ENCODE assay signal across 13 cellular contexts in the genomic region with DNA sequence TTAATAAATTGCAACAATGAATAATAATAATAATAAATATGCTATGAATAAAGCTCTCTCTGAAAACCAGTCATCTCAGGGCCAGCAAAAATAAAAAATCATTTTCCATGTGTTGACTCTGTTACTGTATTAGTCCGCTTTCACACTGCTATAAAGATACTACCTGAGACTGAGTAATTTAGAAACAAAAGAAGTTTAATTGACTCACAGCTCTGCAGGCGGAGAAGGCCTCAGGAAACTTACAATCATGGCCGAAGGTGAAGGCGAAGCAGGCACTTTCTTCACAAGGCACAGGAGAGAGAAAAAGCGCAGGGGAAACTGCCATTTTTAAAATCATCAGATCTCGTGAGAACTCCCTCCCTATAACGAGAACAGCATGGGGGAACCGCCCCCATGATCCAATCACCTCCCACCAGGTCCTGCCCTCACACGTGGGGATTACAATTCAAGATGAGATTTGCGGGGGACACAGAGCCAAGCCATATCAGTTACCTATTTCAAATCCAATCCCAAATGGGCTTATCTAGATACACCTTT.
A peak's percentile ranks its signal among the peaks of the same experiment; 100 is the strongest.
DNase-seq lines count a peak whose midpoint lies in the region; ATAC-seq and TF ChIP-seq lines count a peak whose summit lies in the region.
"Had no signal": no experiment of that assay in that cellular context is flagged by ENCODE, and none has a peak within 500 bp of the region (broad histone marks: within the 10 kb centered on the region; RNA-seq: fewer than 3 reads in every experiment).

No MANE protein-coding gene starts in this region.

- no peaks in the 10 kb centered on the region for H3K27me3 ChIP-seq in gastrocnemius medialis
- H3K27me3 ChIP-seq: vagina had no signal

- H3K9me3 ChIP-seq in gastrocnemius medialis, result no peaks in the 10 kb centered on the region
- H3K9me3 ChIP-seq: vagina had no signal

- in situ Hi-C loops in gastrocnemius medialis (cut with MboI; ENCODE audit: low sequenced_read_pairs in 4 of 4), result no loop called here

- ATAC-seq in GM18498 (IDR thresholded peaks at IDR 0.05; ENCODE audit: unreplicated experiment), result peak; percentile 21
- ATAC-seq in GM19455 (IDR thresholded peaks at IDR 0.05; ENCODE audit: unreplicated experiment), result peak; percentile 56
- peak; percentile 35 for ATAC-seq in HG02852 (IDR thresholded peaks at IDR 0.05; ENCODE audit: unreplicated experiment)
- no peak for ATAC-seq in gastrocnemius medialis
- ATAC-seq in HG02588 (IDR thresholded peaks at IDR 0.05; ENCODE audit: unreplicated experiment), result no peak
- ATAC-seq: naive thymus-derived CD8-positive, alpha-beta T cell had no signal

- H3K4me1 ChIP-seq in gastrocnemius medialis, result no peaks in the 10 kb centered on the region
- H3K4me1 ChIP-seq: vagina had no signal

- TF ChIP-seq POLR2A in gastrocnemius medialis (IDR thresholded peaks at IDR 0.05), result no peak

- H3K27ac ChIP-seq in gastrocnemius medialis, result no peak overlapping the region
- H3K27ac ChIP-seq: vagina had no signal

- no peaks in the 10 kb centered on the region for H3K36me3 ChIP-seq in gastrocnemius medialis
- H3K36me3 ChIP-seq: vagina had no signal

- TF ChIP-seq CTCF in gastrocnemius medialis (IDR thresholded peaks at IDR 0.05 in 4 of 5, conservative IDR thresholded peaks at IDR 0.05 in 1 of 5), result no peak

- DNase-seq in M059J (ENCODE audit: low read depth), result peak; percentile 56
- no peak for DNase-seq in gastrocnemius medialis
- DNase-seq in activated T-cell treated with anti-CD3 and anti-CD28 coated beads for 4 hours, result no peak
- DNase-seq in AG08395 (ENCODE audit: low spot score), result no peak
- DNase-seq: GF-D8; naive thymus-derived CD8-positive, alpha-beta T cell; NCI-H187; NK-92 treated with Interleukin-12 subunit alpha and Interleukin-12 subunit beta, amount 100 ng/mL, for 24 hours had no signal

- no peak overlapping the region for H3K4me3 ChIP-seq in gastrocnemius medialis
- H3K4me3 ChIP-seq: vagina had no signal

- intact Hi-C loops in gastrocnemius medialis (cut with DNase I; ENCODE audit: low total_unique reads), result no loop called here

Comparison
In these comparisons a context has a peak if more than half of its experiments do, and no peak if none do; other contexts are left out.
1. ATAC-seq: peak in GM18498 (single experiment), GM19455 (single experiment) and HG02852 (single experiment); none in gastrocnemius medialis (0 of 2) and HG02588 (single experiment).